ENCODE assay signal across 13 cellular contexts in genomic region chr16:31087481-31087880, GRCh38. TPM values are rescaled to one million over a fixed set of nuclear protein-coding genes. Genes with fewer than 3 reads are reported as not detected.
DNase-seq lines count a peak whose midpoint lies in the region; ATAC-seq and TF ChIP-seq lines count a peak whose summit lies in the region.
"Had no signal": no experiment of that assay in that cellular context is flagged by ENCODE, and none has a peak within 500 bp of the region (broad histone marks: within the 10 kb centered on the region; RNA-seq: fewer than 3 reads in every experiment).

No MANE protein-coding gene starts in this region.

- ATAC-seq in stimulated activated effector memory CD8-positive, alpha-beta T cell treated with anti-CD3 and anti-CD28 coated beads, Interleukin-12 subunit alpha, Interleukin-12 subunit beta, amount 100 ng/mL, for 72 hours: no peak
- no peak for ATAC-seq in GM18868 (IDR thresholded peaks at IDR 0.05; ENCODE audit: unreplicated experiment)
- ATAC-seq: CD8-positive, alpha-beta T cell; GM23338 had no signal

- DNase-seq in D341Med (ENCODE audit: low spot score) (peak; percentile 21), RWPE1 (ENCODE audit: low spot score) (no peak), nephron progenitor cell (no peak)
- DNase-seq in stimulated activated effector memory CD8-positive, alpha-beta T cell treated with anti-CD3 and anti-CD28 coated beads, Interleukin-12 subunit alpha, Interleukin-12 subunit beta, amount 100 ng/mL, for 72 hours (ENCODE audit: low spot score in 2 of 2): no peak
- DNase-seq in activated CD4-positive, alpha-beta memory T cell treated with anti-CD3 and anti-CD28 coated beads, Interleukin-2, amount 10 ng/mL, durations not matched to agents 7 days and 5 days: no peak
- DNase-seq: Caco-2; CD8-positive, alpha-beta T cell; GF-D8; H7 had no signal

- no peak for TF ChIP-seq CTCF in RWPE1 (conservative IDR thresholded peaks at IDR 0.05; ENCODE audit: low read depth)
- no peak for TF ChIP-seq CTCF in nephron progenitor cell (IDR thresholded peaks at IDR 0.05)

- peaks cover 3% of the 10 kb centered on the region for H3K27me3 Mint-ChIP-seq in nephron progenitor cell (ENCODE audit: low read depth, poor library complexity)
- H3K27me3 Mint-ChIP-seq in activated CD4-positive, alpha-beta memory T cell treated with anti-CD3 and anti-CD28 coated beads, Interleukin-2, amount 10 ng/mL, durations not matched to agents 7 days and 5 days: no peaks in the 10 kb centered on the region
- H3K27me3 Mint-ChIP-seq: IgD-negative memory B cell had no signal

- H3K4me3 Mint-ChIP-seq in nephron progenitor cell: no peak overlapping the region
- no peak overlapping the region for H3K4me3 Mint-ChIP-seq in stimulated activated effector memory CD8-positive, alpha-beta T cell treated with anti-CD3 and anti-CD28 coated beads, Interleukin-12 subunit alpha, Interleukin-12 subunit beta, amount 100 ng/mL, for 72 hours
- H3K4me3 Mint-ChIP-seq in activated CD4-positive, alpha-beta memory T cell treated with anti-CD3 and anti-CD28 coated beads, Interleukin-2, amount 10 ng/mL, durations not matched to agents 7 days and 5 days: no peak overlapping the region
- H3K4me3 Mint-ChIP-seq: CD14-positive monocyte; CD8-positive, alpha-beta T cell; GM23338; IgD-negative memory B cell had no signal

- H3K9me3 Mint-ChIP-seq in nephron progenitor cell: no peaks in the 10 kb centered on the region
- no peaks in the 10 kb centered on the region for H3K9me3 Mint-ChIP-seq in stimulated activated effector memory CD8-positive, alpha-beta T cell treated with anti-CD3 and anti-CD28 coated beads, Interleukin-12 subunit alpha, Interleukin-12 subunit beta, amount 100 ng/mL, for 72 hours
- H3K9me3 Mint-ChIP-seq in activated CD4-positive, alpha-beta memory T cell treated with anti-CD3 and anti-CD28 coated beads, Interleukin-2, amount 10 ng/mL, durations not matched to agents 7 days and 5 days: no peaks in the 10 kb centered on the region
- H3K9me3 Mint-ChIP-seq: CD14-positive monocyte; CD8-positive, alpha-beta T cell; GM23338; IgD-negative memory B cell had no signal

- peak overlapping the region; percentile 67 for H3K27ac ChIP-seq in RWPE1

- H3K36me3 Mint-ChIP-seq in nephron progenitor cell (ENCODE audit: low read depth): peaks cover 15% of the 10 kb centered on the region
- peaks cover 66% of the 10 kb centered on the region for H3K36me3 Mint-ChIP-seq in stimulated activated effector memory CD8-positive, alpha-beta T cell treated with anti-CD3 and anti-CD28 coated beads, Interleukin-12 subunit alpha, Interleukin-12 subunit beta, amount 100 ng/mL, for 72 hours
- H3K36me3 Mint-ChIP-seq in activated CD4-positive, alpha-beta memory T cell treated with anti-CD3 and anti-CD28 coated beads, Interleukin-2, amount 10 ng/mL, durations not matched to agents 7 days and 5 days (ENCODE audit: low read depth): peaks cover 16% of the 10 kb centered on the region
- H3K36me3 Mint-ChIP-seq: IgD-negative memory B cell had no signal

- peak overlapping the region; percentile 82 for H3K27ac Mint-ChIP-seq in nephron progenitor cell
- peak overlapping the region; percentile 82 for H3K27ac Mint-ChIP-seq in stimulated activated effector memory CD8-positive, alpha-beta T cell treated with anti-CD3 and anti-CD28 coated beads, Interleukin-12 subunit alpha, Interleukin-12 subunit beta, amount 100 ng/mL, for 72 hours
- no peak overlapping the region for H3K27ac Mint-ChIP-seq in activated CD4-positive, alpha-beta memory T cell treated with anti-CD3 and anti-CD28 coated beads, Interleukin-2, amount 10 ng/mL, durations not matched to agents 7 days and 5 days
- H3K27ac Mint-ChIP-seq: CD8-positive, alpha-beta T cell; GM23338; IgD-negative memory B cell had no signal

- H3K4me1 Mint-ChIP-seq in nephron progenitor cell: peaks cover 3% of the 10 kb centered on the region
- peaks cover 21% of the 10 kb centered on the region for H3K4me1 Mint-ChIP-seq in stimulated activated effector memory CD8-positive, alpha-beta T cell treated with anti-CD3 and anti-CD28 coated beads, Interleukin-12 subunit alpha, Interleukin-12 subunit beta, amount 100 ng/mL, for 72 hours
- H3K4me1 Mint-ChIP-seq in activated CD4-positive, alpha-beta memory T cell treated with anti-CD3 and anti-CD28 coated beads, Interleukin-2, amount 10 ng/mL, durations not matched to agents 7 days and 5 days: peaks cover 2% of the 10 kb centered on the region

- CTCF ChIA-PET in RWPE1 (lab: Yijun Ruan, JAX): interaction anchor here (2.5 kb wide), 1 partner anchor 102 kb away, joined by 11 read pairs; the partner anchor contains the start of gene HSD3B7
- CTCF ChIA-PET in activated CD4-positive, alpha-beta memory T cell treated with anti-CD3 and anti-CD28 coated beads, Interleukin-2, amount 10 ng/mL, durations not matched to agents 7 days and 5 days (lab: Charles Lee): interaction anchor here (0.6 kb wide), 1 partner anchor 14 kb away, joined by 9 read pairs; no protein-coding TSS in a partner anchor

- POLR2A ChIA-PET in RWPE1 (lab: Yijun Ruan, JAX; ENCODE audit: low non-redundant PET): no interaction called here
- POLR2A ChIA-PET in activated CD4-positive, alpha-beta memory T cell treated with anti-CD3 and anti-CD28 coated beads, Interleukin-2, amount 10 ng/mL, durations not matched to agents 7 days and 5 days (lab: Charles Lee): interaction anchor here (3.5 kb wide), 1 partner anchor 14 kb away, joined by 10 read pairs; the partner anchor contains the start of genes ZNF646 and ZNF668

RNA-seq across cellular contexts. Expression of gene PRSS53, which starts 1.3 kb away (rescaled TPM):
- total RNA-seq in activated CD4-positive, alpha-beta memory T cell treated with anti-CD3 and anti-CD28 coated beads, Interleukin-2, amount 10 ng/mL, durations not matched to agents 7 days and 5 days: 1 to 10 TPM; 4.7 to 4.9 TPM

RNA-seq across cellular contexts. Expression of gene VKORC1, which starts 7.1 kb away (rescaled TPM):
- total RNA-seq in activated CD4-positive, alpha-beta memory T cell treated with anti-CD3 and anti-CD28 coated beads, Interleukin-2, amount 10 ng/mL, durations not matched to agents 7 days and 5 days: 10 to 100 TPM; 66.0 to 66.1 TPM

RNA-seq across cellular contexts. Expression of gene ZNF646, which starts 13.3 kb away (rescaled TPM):
- total RNA-seq in activated CD4-positive, alpha-beta memory T cell treated with anti-CD3 and anti-CD28 coated beads, Interleukin-2, amount 10 ng/mL, durations not matched to agents 7 days and 5 days: 10 to 100 TPM; 31.9 to 32.1 TPM

RNA-seq across cellular contexts. Expression of gene ZNF668, which starts 13.4 kb away (rescaled TPM):
- 10 to 100 TPM; 13.9 to 17.4 TPM for total RNA-seq in activated CD4-positive, alpha-beta memory T cell treated with anti-CD3 and anti-CD28 coated beads, Interleukin-2, amount 10 ng/mL, durations not matched to agents 7 days and 5 days

RNA-seq across cellular contexts. Expression of gene BCKDK, which starts 20.7 kb away (rescaled TPM):
- 10 to 100 TPM; 32.9 to 34.4 TPM for total RNA-seq in activated CD4-positive, alpha-beta memory T cell treated with anti-CD3 and anti-CD28 coated beads, Interleukin-2, amount 10 ng/mL, durations not matched to agents 7 days and 5 days
